Comparison of ENCODE assay signal across 10 cellular contexts in genomic region chr3:186220886-186221285, GRCh38.
DNase-seq lines count a peak whose midpoint lies in the region; ATAC-seq and TF ChIP-seq lines count a peak whose summit lies in the region.
"Had no signal": no experiment of that assay in that cellular context is flagged by ENCODE, and none has a peak within 500 bp of the region (broad histone marks: within the 10 kb centered on the region; RNA-seq: fewer than 3 reads in every experiment).

No MANE protein-coding gene starts in this region.

- H3K79me1 ChIP-seq in H9 (ENCODE audit: insufficient read depth, low read depth, low read length, poor library complexity, severe bottlenecking) = no peaks in the 10 kb centered on the region

- WGBS in H9 (ENCODE audit: extremely low coverage, insufficient read length, low lambda C conversion rate) = no CpG with 5 or more reads among the region's 8 CpGs

- H3K4me1 Mint-ChIP-seq in H9 = peaks cover 7 to 15% of the 10 kb centered on the region in 2 experiments
- H3K4me1 Mint-ChIP-seq in brain = peaks cover 73% of the 10 kb centered on the region
- H3K4me1 Mint-ChIP-seq in naive thymus-derived CD8-positive, alpha-beta T cell = peaks cover 0 to 2% (median 2%) of the 10 kb centered on the region in 4 donors

- no peak overlapping the region for H2AFZ ChIP-seq in H9 (ENCODE audit: low read length)

- H3K79me2 ChIP-seq in H9 (ENCODE audit: insufficient read depth, low read length) = no peaks in the 10 kb centered on the region

- H3K27ac ChIP-seq in H9 (ENCODE audit: insufficient read length, low read depth, low read length) = no peak overlapping the region
- peak overlapping the region; percentile 70 for H3K27ac ChIP-seq in left ventricle myocardium inferior (replicated peaks)

- H3K4me3 Mint-ChIP-seq in H9 (no peak overlapping the region), brain (peak overlapping the region in 1 of 5 experiments; percentile 29)
- H3K4me3 Mint-ChIP-seq in naive thymus-derived CD8-positive, alpha-beta T cell = no peak overlapping the region

- ATAC-seq in naive thymus-derived CD8-positive, alpha-beta T cell = no peak
- ATAC-seq in HG03442 (IDR thresholded peaks at IDR 0.05; ENCODE audit: unreplicated experiment) = no peak

- no peak overlapping the region for H4K91ac ChIP-seq in H9 (ENCODE audit: insufficient read length, low read depth, low read length)

- H2BK20ac ChIP-seq in H9 (ENCODE audit: low read depth, low read length, poor library complexity, severe bottlenecking) = no peak overlapping the region

- H2BK15ac ChIP-seq in H9 (ENCODE audit: low read depth, low read length) = no peak overlapping the region

- no peak overlapping the region for H3K4ac ChIP-seq in H9 (ENCODE audit: low read depth, low read length)

- H2BK120ac ChIP-seq in H9 (ENCODE audit: low read depth, low read length, poor library complexity, severe bottlenecking) = no peak overlapping the region

- no peak overlapping the region for H2BK12ac ChIP-seq in H9 (ENCODE audit: insufficient read length, low read depth, low read length)

- H3K36me3 Mint-ChIP-seq in H9 (ENCODE audit: insufficient read depth in 1 of 3, low read depth in 3 of 3) (no peaks in the 10 kb centered on the region), brain (no peaks in the 10 kb centered on the region)
- H3K36me3 Mint-ChIP-seq in naive thymus-derived CD8-positive, alpha-beta T cell = no peaks in the 10 kb centered on the region

- H4K20me1 ChIP-seq in H9 (ENCODE audit: control insufficient read depth, insufficient read depth, insufficient read length) = no peaks in the 10 kb centered on the region

- no peak overlapping the region for H4K5ac ChIP-seq in H9 (ENCODE audit: insufficient read length, low read depth, low read length)

- H3K9me3 ChIP-seq in H9 (ENCODE audit: control insufficient read depth, low read depth, low read length) (no peaks in the 10 kb centered on the region), left ventricle myocardium inferior (replicated peaks) (no peaks in the 10 kb centered on the region)

- no peak overlapping the region for H2BK5ac ChIP-seq in H9 (ENCODE audit: insufficient read length, low read length)

- H3K4me2 ChIP-seq in H9 (ENCODE audit: insufficient read depth, insufficient read length, low read length) = no peak overlapping the region

- no peak overlapping the region for H2AK5ac ChIP-seq in H9 (ENCODE audit: insufficient read length, low read length)

- H3K18ac ChIP-seq in H9 (ENCODE audit: insufficient read length, low read depth, low read length) = no peak overlapping the region

- H3K27ac Mint-ChIP-seq in H9 (peak overlapping the region in 1 of 3 experiments; percentile 42; a peak in 1 of 7 replicates), brain (peak overlapping the region; percentile 31 to 87 (median 79))
- no peak overlapping the region for H3K27ac Mint-ChIP-seq in naive thymus-derived CD8-positive, alpha-beta T cell

- TF ChIP-seq CTCF in H9 (conservative IDR thresholded peaks at IDR 0.05) (peak; percentile 26; the same call in 1 of the 3 replicates), brain (conservative IDR thresholded peaks at IDR 0.05) (peak; percentile 25 to 27), left ventricle myocardium inferior (IDR thresholded peaks at IDR 0.05; ENCODE audit: borderline replicate concordance) (no peak)

- no peak overlapping the region for H3K14ac ChIP-seq in H9 (ENCODE audit: insufficient read depth, low read length)

- H3T11ph ChIP-seq in H9 (ENCODE audit: low read length) = no peak overlapping the region

- no peaks in the 10 kb centered on the region for H3K23me2 ChIP-seq in H9 (ENCODE audit: insufficient read length, low read depth, low read length, poor library complexity, severe bottlenecking)

- H3K9ac ChIP-seq in H9 (ENCODE audit: extremely low read depth, insufficient read length, low read length) = no peak overlapping the region

- no peak overlapping the region for H3K4me3 ChIP-seq in left ventricle myocardium inferior

- no peak overlapping the region for H3K23ac ChIP-seq in H9 (ENCODE audit: insufficient read length, low read depth, low read length)

- no peak overlapping the region for H3K56ac ChIP-seq in H9 (ENCODE audit: insufficient read length, low read depth, low read length)

- POLR2A ChIA-PET in naive thymus-derived CD8-positive, alpha-beta T cell (lab: Charles Lee) = no interaction called here

- H3K27me3 Mint-ChIP-seq in H9 (ENCODE audit: low read depth) (peaks cover 47% of the 10 kb centered on the region), brain (no peaks in the 10 kb centered on the region)
- peaks cover 3 to 20% (median 6%) of the 10 kb centered on the region in 5 donors for H3K27me3 Mint-ChIP-seq in naive thymus-derived CD8-positive, alpha-beta T cell

- intact Hi-C loops in left ventricle myocardium inferior (cut with micrococcal nuclease) (no loop called here), posterior cingulate gyrus (cut with DNase I) (loop anchor here (5.0 kb wide), 1 partner anchor 239 kb away; no protein-coding TSS in a partner anchor)

- H3K9me3 Mint-ChIP-seq in H9 (no peaks in the 10 kb centered on the region), brain (no peaks in the 10 kb centered on the region)
- no peaks in the 10 kb centered on the region for H3K9me3 Mint-ChIP-seq in naive thymus-derived CD8-positive, alpha-beta T cell

- H3K36me3 ChIP-seq in left ventricle myocardium inferior = no peaks in the 10 kb centered on the region

- no peak overlapping the region for H4K8ac ChIP-seq in H9 (replicated peaks; ENCODE audit: insufficient read length, low read depth, low read length)

- no peaks in the 10 kb centered on the region for H3K27me3 ChIP-seq in H9 (ENCODE audit: insufficient read depth, low read length)
- H3K27me3 ChIP-seq in left ventricle myocardium inferior (ENCODE audit: low read depth) = no peaks in the 10 kb centered on the region

- DNase-seq in H9 = peak; percentile 51
- DNase-seq in left ventricle myocardium inferior = no peak
- DNase-seq in posterior cingulate gyrus = peak; percentile 48 to 95 (median 66)
- DNase-seq in OCI-M1 (lab: John Stamatoyannopoulos, UW) = no peak
- no peak for DNase-seq in naive thymus-derived CD8-positive, alpha-beta T cell
- DNase-seq in NCI-H1105 treated with DMSO at 0.1 percent for 48 hours (lab: John Stamatoyannopoulos, UW) = no peak
- DNase-seq: activated naive CD4-positive, alpha-beta T cell treated with anti-CD3 and anti-CD28 coated beads, Interleukin-2, amount 50 U/mL, for 16 hours; COR-L47 had no signal

- no peaks in the 10 kb centered on the region for H3K4me1 ChIP-seq in H9 (ENCODE audit: insufficient read depth, low read length)
- peaks cover 46% of the 10 kb centered on the region for H3K4me1 ChIP-seq in left ventricle myocardium inferior

Comparison
In these comparisons a context has a peak if more than half of its experiments do, and no peak if none do; other contexts are left out.
1. DNase-seq: peak in H9 (single experiment) and posterior cingulate gyrus (10 of 10); none in left ventricle myocardium inferior (single experiment), OCI-M1 (single experiment), naive thymus-derived CD8-positive, alpha-beta T cell (0 of 10) and NCI-H1105 treated with DMSO at 0.1 percent for 48 hours (single experiment).
2. H3K27ac Mint-ChIP-seq: peak in brain (5 of 5); none in naive thymus-derived CD8-positive, alpha-beta T cell (0 of 10).